15 cellular contexts compared by ENCODE assay signal in the genomic region with DNA sequence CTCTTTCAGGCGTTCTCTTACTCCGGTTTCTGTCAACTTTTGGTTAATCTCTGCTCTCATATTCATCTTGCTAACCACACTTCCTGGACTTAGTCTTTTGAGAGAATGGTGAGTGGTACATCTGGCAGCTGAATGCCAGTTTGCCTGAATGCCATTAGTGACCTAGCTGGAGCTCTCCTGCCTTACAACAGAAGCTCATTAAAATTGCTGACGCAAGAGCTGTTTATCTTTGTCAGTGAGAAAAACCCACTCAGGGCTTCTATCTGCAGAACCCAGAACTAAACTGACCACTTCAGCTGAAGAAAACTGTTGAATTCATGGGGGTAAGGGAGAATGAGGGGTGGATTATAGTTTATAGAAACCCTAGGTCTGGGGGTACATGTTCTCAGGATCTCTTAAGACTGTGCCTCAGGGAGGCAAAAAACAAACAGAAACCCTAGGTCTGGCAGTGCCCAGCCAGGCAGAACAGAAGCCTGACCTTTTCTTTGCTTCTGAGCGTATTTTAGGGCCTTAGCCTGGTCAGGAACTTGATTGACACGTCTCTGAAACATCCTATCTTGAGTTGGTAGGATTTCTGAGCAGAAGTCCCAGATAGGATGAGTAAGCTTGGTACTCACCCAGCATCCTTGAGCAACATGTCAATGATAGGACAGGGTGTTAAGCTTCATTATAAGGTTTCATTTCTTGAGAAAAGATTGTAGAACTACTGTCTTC. TPM values are rescaled to one million over a fixed set of nuclear protein-coding genes. Genes with fewer than 3 reads are reported as not detected.
DNase-seq lines count a peak whose midpoint lies in the region; ATAC-seq and TF ChIP-seq lines count a peak whose summit lies in the region.
"Had no signal": no experiment of that assay in that cellular context is flagged by ENCODE, and none has a peak within 500 bp of the region (broad histone marks: within the 10 kb centered on the region; RNA-seq: fewer than 3 reads in every experiment).

No MANE protein-coding gene starts in this region.

- in situ Hi-C loops in gastrocnemius medialis (cut with MboI; ENCODE audit: low sequenced_read_pairs in 4 of 4) = no loop called here

- no peak for TF ChIP-seq POLR2A in gastrocnemius medialis (IDR thresholded peaks at IDR 0.05)

- peak; percentile 18 for DNase-seq in NCI-H2029 (lab: John Stamatoyannopoulos, UW)
- DNase-seq in NCI-H2029 treated with DMSO at 0.1 percent for 48 hours (lab: John Stamatoyannopoulos, UW) = no peak
- peak; percentile 82 for DNase-seq in OCI-M1 (lab: John Stamatoyannopoulos, UW)
- DNase-seq in epithelial cell of proximal tubule (ENCODE audit: low read depth) = peak; percentile 6
- DNase-seq in gastrocnemius medialis = peak in 1 of 2 donors; percentile 13
- no peak for DNase-seq in stimulated activated CD4-positive, alpha-beta T cell treated with anti-CD3 and anti-CD28 coated beads, Interleukin-4, amount 100 ng/mL, for 1 hour
- DNase-seq: activated CD8-positive, alpha-beta memory T cell treated with anti-CD3 and anti-CD28 coated beads, Interleukin-2, amount 10 ng/mL, durations not matched to agents 7 days and 5 days; DMS79 treated with DMSO at 0.1 percent for 48 hours; Kasumi-1; NCI-H82; stimulated activated CD8-positive, alpha-beta memory T cell treated with anti-CD3 and anti-CD28 coated beads, Interleukin-4, amount 100 ng/mL, for 48 hours had no signal

- no peaks in the 10 kb centered on the region for H3K9me3 ChIP-seq in gastrocnemius medialis

- H3K4me3 ChIP-seq in epithelial cell of proximal tubule (ENCODE audit: low read depth, low read length) (no peak overlapping the region), gastrocnemius medialis (no peak overlapping the region)
- H3K4me3 ChIP-seq: skin epidermis had no signal

- H3K4me1 ChIP-seq in gastrocnemius medialis = no peaks in the 10 kb centered on the region

- intact Hi-C loops in gastrocnemius medialis (cut with DNase I; ENCODE audit: low total_unique reads) = no loop called here

- no peaks in the 10 kb centered on the region for H3K27me3 ChIP-seq in gastrocnemius medialis

- TF ChIP-seq CTCF in epithelial cell of proximal tubule (conservative IDR thresholded peaks at IDR 0.05; ENCODE audit: low read depth, low read length) (no peak), gastrocnemius medialis (IDR thresholded peaks at IDR 0.05 in 4 of 5, conservative IDR thresholded peaks at IDR 0.05 in 1 of 5) (no peak)

- H3K27ac ChIP-seq in gastrocnemius medialis = no peak overlapping the region
- H3K27ac ChIP-seq: 22Rv1, skin epidermis had no signal

- H3K36me3 ChIP-seq in gastrocnemius medialis = peaks cover 0 to 25% of the 10 kb centered on the region in 2 donors

- ATAC-seq in gastrocnemius medialis (peak; percentile 92), GM21717 (IDR thresholded peaks at IDR 0.05; ENCODE audit: unreplicated experiment) (no peak), HG02588 (IDR thresholded peaks at IDR 0.05; ENCODE audit: unreplicated experiment) (no peak)
- ATAC-seq: activated CD8-positive, alpha-beta memory T cell treated with anti-CD3 and anti-CD28 coated beads, Interleukin-2, amount 10 ng/mL, durations not matched to agents 7 days and 5 days had no signal

RNA-seq across cellular contexts. Expression of gene YWHAH, which starts 52.8 kb away (rescaled TPM):
- 276 and 345 TPM in 2 replicates for total RNA-seq in epithelial cell of proximal tubule
- total RNA-seq in gastrocnemius medialis = 10 to 100 TPM; 26.6 to 65.8 (median 45.7) TPM

Comparison
In these comparisons a context has a peak if more than half of its experiments do, and no peak if none do; other contexts are left out.
1. DNase-seq: peak in NCI-H2029 (single experiment), OCI-M1 (single experiment) and epithelial cell of proximal tubule (single experiment); none in NCI-H2029 treated with DMSO at 0.1 percent for 48 hours (single experiment) and stimulated activated CD4-positive, alpha-beta T cell treated with anti-CD3 and anti-CD28 coated beads, Interleukin-4, amount 100 ng/mL, for 1 hour (single experiment).
2. ATAC-seq: peak in gastrocnemius medialis (2 of 2); none in GM21717 (single experiment) and HG02588 (single experiment).